Comparison of ENCODE assay signal across 20 cellular contexts in the genomic region with DNA sequence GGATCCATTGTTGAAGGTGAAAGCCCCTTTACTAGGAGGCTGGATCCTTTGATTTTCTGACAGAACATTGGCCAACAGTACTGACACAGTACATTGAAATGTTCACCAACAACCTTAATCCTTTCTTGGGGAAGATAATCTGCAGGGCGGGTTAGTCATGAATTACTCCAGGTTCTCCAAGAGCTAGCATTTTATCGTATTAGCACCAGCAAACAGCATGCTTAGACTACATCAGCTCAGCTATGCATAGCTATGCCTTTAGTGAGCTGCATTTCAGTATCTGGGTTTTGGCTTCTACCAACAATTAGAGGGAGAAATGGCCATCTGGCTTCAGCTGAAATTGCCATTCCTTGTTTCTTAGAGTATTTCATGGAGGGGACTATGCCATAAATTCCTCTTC. TPM values are rescaled to one million over a fixed set of nuclear protein-coding genes. Genes with fewer than 3 reads are reported as not detected.
DNase-seq lines count a peak whose midpoint lies in the region; ATAC-seq and TF ChIP-seq lines count a peak whose summit lies in the region.
"Had no signal": no experiment of that assay in that cellular context is flagged by ENCODE, and none has a peak within 500 bp of the region (broad histone marks: within the 10 kb centered on the region; RNA-seq: fewer than 3 reads in every experiment).

No MANE protein-coding gene starts in this region.

- no peaks in the 10 kb centered on the region for H4K20me1 ChIP-seq in smooth muscle cell (ENCODE audit: low read depth)

- peak overlapping the region; percentile 36 for H3K9ac ChIP-seq in smooth muscle cell (ENCODE audit: low read depth)

- peaks cover 59% of the 10 kb centered on the region for H3K79me2 ChIP-seq in smooth muscle cell (ENCODE audit: low read depth)

- no peaks in the 10 kb centered on the region for H3K9me3 ChIP-seq in cardiac muscle cell (ENCODE audit: low read depth)
- H3K9me3 ChIP-seq in smooth muscle cell (replicated peaks; ENCODE audit: low read depth) = no peaks in the 10 kb centered on the region
- H3K9me3 ChIP-seq in testis = no peaks in the 10 kb centered on the region
- H3K9me3 ChIP-seq: lower lobe of right lung, vagina had no signal

- no peaks in the 10 kb centered on the region for H3K4me1 Mint-ChIP-seq in activated CD8-positive, alpha-beta T cell treated with anti-CD3 and anti-CD28 coated beads, Interleukin-2, amount 10 ng/mL, durations not matched to agents 7 days and 5 days (ENCODE audit: low read depth)
- H3K4me1 Mint-ChIP-seq: central memory CD8-positive, alpha-beta T cell had no signal

- H3K27ac Mint-ChIP-seq in activated CD8-positive, alpha-beta T cell treated with anti-CD3 and anti-CD28 coated beads, Interleukin-2, amount 10 ng/mL, durations not matched to agents 7 days and 5 days = no peak overlapping the region
- H3K27ac Mint-ChIP-seq: activated naive CD8-positive, alpha-beta T cell; CD4-positive, alpha-beta T cell; H9 had no signal

- H3K4me1 ChIP-seq in cardiac muscle cell (ENCODE audit: low read depth) = peaks cover 23% of the 10 kb centered on the region
- H3K4me1 ChIP-seq in smooth muscle cell (ENCODE audit: low read depth) = peaks cover 8% of the 10 kb centered on the region
- H3K4me1 ChIP-seq in testis = no peaks in the 10 kb centered on the region

- intact Hi-C loops in cardiac septum (cut with DNase I) (no loop called here), testis (cut with DNase I; ENCODE audit: low total_unique reads) (no loop called here)

- H3K9me3 Mint-ChIP-seq in activated CD8-positive, alpha-beta T cell treated with anti-CD3 and anti-CD28 coated beads, Interleukin-2, amount 10 ng/mL, durations not matched to agents 7 days and 5 days (ENCODE audit: insufficient read depth) = no peaks in the 10 kb centered on the region
- H3K9me3 Mint-ChIP-seq: activated T-cell treated with anti-CD3 and anti-CD28 coated beads, Interleukin-2, amount 50 U/mL, for 4 hours; CD4-positive, alpha-beta T cell; central memory CD8-positive, alpha-beta T cell; H9; nephron had no signal

- no peaks in the 10 kb centered on the region for H3K36me3 ChIP-seq in cardiac muscle cell
- H3K36me3 ChIP-seq in smooth muscle cell (ENCODE audit: low read depth) = no peaks in the 10 kb centered on the region
- no peaks in the 10 kb centered on the region for H3K36me3 ChIP-seq in testis (ENCODE audit: low read depth, missing control alignments)
- H3K36me3 ChIP-seq: lower lobe of right lung, vagina had no signal

- no peak for ATAC-seq in GM21576 (IDR thresholded peaks at IDR 0.05; ENCODE audit: unreplicated experiment)
- no peak for ATAC-seq in activated CD8-positive, alpha-beta T cell treated with anti-CD3 and anti-CD28 coated beads, Interleukin-2, amount 10 ng/mL, durations not matched to agents 7 days and 5 days
- ATAC-seq: activated T-cell treated with anti-CD3 and anti-CD28 coated beads, Interleukin-2, amount 50 U/mL, for 4 hours; lower lobe of right lung had no signal

- TF ChIP-seq CTCF in cardiac muscle cell (IDR thresholded peaks at IDR 0.05; ENCODE audit: low read depth, low read length) (no peak), fibroblast of pulmonary artery (IDR thresholded peaks at IDR 0.05; ENCODE audit: low read length, missing control alignments) (no peak), smooth muscle cell (IDR thresholded peaks at IDR 0.05; ENCODE audit: borderline replicate concordance, insufficient read depth, poor library complexity, severe bottlenecking) (no peak), testis (IDR thresholded peaks at IDR 0.05) (no peak)

- H3K4me3 ChIP-seq in cardiac muscle cell (no peak overlapping the region), fibroblast of pulmonary artery (replicated peaks; ENCODE audit: low read depth, low read length) (no peak overlapping the region), smooth muscle cell (no peak overlapping the region), testis (no peak overlapping the region)
- H3K4me3 ChIP-seq: lower lobe of right lung, vagina had no signal

- peak overlapping the region; percentile 67 for H3K4me2 ChIP-seq in smooth muscle cell

- CTCF ChIA-PET in activated CD8-positive, alpha-beta T cell treated with anti-CD3 and anti-CD28 coated beads, Interleukin-2, amount 10 ng/mL, durations not matched to agents 7 days and 5 days (lab: Charles Lee) = interaction anchor here (1.0 to 1.4 kb wide), 2 partner anchors 42 to 173 kb away, joined by 4 read pairs; no protein-coding TSS in a partner anchor

- POLR2A ChIA-PET in activated CD8-positive, alpha-beta T cell treated with anti-CD3 and anti-CD28 coated beads, Interleukin-2, amount 10 ng/mL, durations not matched to agents 7 days and 5 days (lab: Charles Lee) = no interaction called here

- no peak overlapping the region for H3K4me3 Mint-ChIP-seq in activated CD8-positive, alpha-beta T cell treated with anti-CD3 and anti-CD28 coated beads, Interleukin-2, amount 10 ng/mL, durations not matched to agents 7 days and 5 days
- H3K4me3 Mint-ChIP-seq: activated naive CD8-positive, alpha-beta T cell; activated T-cell treated with anti-CD3 and anti-CD28 coated beads, Interleukin-2, amount 50 U/mL, for 4 hours; CD4-positive, alpha-beta T cell; central memory CD8-positive, alpha-beta T cell; H9; nephron had no signal

- DNase-seq in cardiac muscle cell (ENCODE audit: low read depth in 1 of 2, low spot score in 1 of 2) = peak in 1 of 2 donors; percentile 51
- no peak for DNase-seq in cardiac septum (ENCODE audit: low spot score)
- DNase-seq in amniotic epithelial cell (ENCODE audit: low read depth) = peak; percentile 98
- peak; percentile 63 for DNase-seq in fibroblast of pulmonary artery (ENCODE audit: low read depth)
- no peak for DNase-seq in smooth muscle cell (lab: John Stamatoyannopoulos, UW; ENCODE audit: unreplicated experiment)
- no peak for DNase-seq in testis
- DNase-seq in activated CD8-positive, alpha-beta T cell treated with anti-CD3 and anti-CD28 coated beads, Interleukin-2, amount 10 ng/mL, durations not matched to agents 7 days and 5 days = no peak
- DNase-seq: activated T-cell treated with anti-CD3 and anti-CD28 coated beads, Interleukin-2, amount 50 U/mL, for 4 hours; CD4-positive, alpha-beta T cell; DND-41; H9; lower lobe of right lung; MM.1S; NCI-H1930; retina had no signal

- no peaks in the 10 kb centered on the region for H3K36me3 Mint-ChIP-seq in activated CD8-positive, alpha-beta T cell treated with anti-CD3 and anti-CD28 coated beads, Interleukin-2, amount 10 ng/mL, durations not matched to agents 7 days and 5 days (ENCODE audit: low read depth)
- H3K36me3 Mint-ChIP-seq: activated naive CD8-positive, alpha-beta T cell had no signal

- H3K27me3 Mint-ChIP-seq in activated CD8-positive, alpha-beta T cell treated with anti-CD3 and anti-CD28 coated beads, Interleukin-2, amount 10 ng/mL, durations not matched to agents 7 days and 5 days (ENCODE audit: low read depth) = peaks cover 2% of the 10 kb centered on the region

- WGBS in smooth muscle cell (ENCODE audit: low lambda C conversion rate) = 9% methylated on average over 2 of the region's 2 CpGs
- WGBS in testis, 2 donors = 87 to 100% methylated on average over 1 to 2 of the region's 2 CpGs

- H3F3A ChIP-seq in smooth muscle cell (ENCODE audit: low read depth) = peaks cover 49% of the 10 kb centered on the region

- no peak for TF ChIP-seq POLR2A in testis (IDR thresholded peaks at IDR 0.05)

- no peak overlapping the region for H2AFZ ChIP-seq in smooth muscle cell (ENCODE audit: low read depth)

- no peaks in the 10 kb centered on the region for H3K27me3 ChIP-seq in cardiac muscle cell
- no peaks in the 10 kb centered on the region for H3K27me3 ChIP-seq in smooth muscle cell (ENCODE audit: low read depth)
- no peaks in the 10 kb centered on the region for H3K27me3 ChIP-seq in testis
- H3K27me3 ChIP-seq: vagina had no signal

- H3K27ac ChIP-seq in cardiac muscle cell (peak overlapping the region; percentile 46), smooth muscle cell (ENCODE audit: low read depth) (peak overlapping the region; percentile 97), testis (no peak overlapping the region)
- H3K27ac ChIP-seq: lower lobe of right lung, vagina had no signal

RNA-seq across cellular contexts. Expression of a gene that starts 33.8 kb away (rescaled TPM):
- total RNA-seq in cardiac muscle cell (26.6 and 60.4 TPM in 2 replicates), cardiac septum (252 TPM), smooth muscle cell (36.7 and 52.3 TPM in 2 replicates), testis (100 to 1,000 TPM; 103 to 259 TPM)
- polyA plus RNA-seq in cardiac muscle cell (14.4 and 28.6 TPM in 2 replicates), smooth muscle cell (9.2 and 17.6 TPM in 2 replicates), testis (ENCODE audit: insufficient read depth, low read depth, low replicate concordance) (369 TPM)
- total RNA-seq in activated CD8-positive, alpha-beta T cell treated with anti-CD3 and anti-CD28 coated beads, Interleukin-2, amount 10 ng/mL, durations not matched to agents 7 days and 5 days = 1 to 10 TPM; 3.6 to 3.9 TPM

Comparison
In these comparisons a context has a peak if more than half of its experiments do, and no peak if none do; other contexts are left out.
1. DNase-seq: peak in amniotic epithelial cell (single experiment) and fibroblast of pulmonary artery (single experiment); none in cardiac septum (single experiment), smooth muscle cell (single experiment), testis (single experiment) and activated CD8-positive, alpha-beta T cell treated with anti-CD3 and anti-CD28 coated beads, Interleukin-2, amount 10 ng/mL, durations not matched to agents 7 days and 5 days (single experiment).
2. H3K27ac ChIP-seq: peak in cardiac muscle cell (single experiment) and smooth muscle cell (single experiment); none in testis (0 of 2).